9 cellular contexts compared by ENCODE assay signal in genomic region chr20:45041464-45042337, GRCh38. TPM values are rescaled to one million over a fixed set of nuclear protein-coding genes. Genes with fewer than 3 reads are reported as not detected.
A peak's percentile ranks its signal among the peaks of the same experiment; 100 is the strongest.
DNase-seq lines count a peak whose midpoint lies in the region; ATAC-seq and TF ChIP-seq lines count a peak whose summit lies in the region.
"Had no signal": no experiment of that assay in that cellular context is flagged by ENCODE, and none has a peak within 500 bp of the region (broad histone marks: within the 10 kb centered on the region; RNA-seq: fewer than 3 reads in every experiment).

No MANE protein-coding gene starts in this region.

- ATAC-seq in CD4-positive, alpha-beta T cell (ENCODE audit: poor library complexity), result no peak
- no peak for ATAC-seq in HG02678 (IDR thresholded peaks at IDR 0.05; ENCODE audit: unreplicated experiment)

- DNase-seq in CD4-positive, alpha-beta T cell, result no peak
- DNase-seq in HT1080 (ENCODE audit: low read depth) (peak; percentile 78), iPS-NIHi7 (ENCODE audit: extremely low spot score) (peak; percentile 50), activated gamma-delta T cell treated with Interleukin-2 at 50 U/mL for 16 hours (no peak), anterior cingulate cortex (lab: John Stamatoyannopoulos, UW) (no peak), SKM-1 (lab: John Stamatoyannopoulos, UW; ENCODE audit: unreplicated experiment) (no peak)
- no peak for DNase-seq in activated CD4-positive, alpha-beta memory T cell treated with anti-CD3 and anti-CD28 coated beads, Interleukin-2, amount 10 ng/mL, durations not matched to agents 7 days and 5 days
- DNase-seq: NCI-H1694 had no signal

- no peaks in the 10 kb centered on the region for H3K9me3 ChIP-seq in CD4-positive, alpha-beta T cell (ENCODE audit: control insufficient read depth, low read length)

- peaks cover 84% of the 10 kb centered on the region for H3K36me3 Mint-ChIP-seq in CD4-positive, alpha-beta T cell (ENCODE audit: low read depth)
- H3K36me3 Mint-ChIP-seq in activated CD4-positive, alpha-beta memory T cell treated with anti-CD3 and anti-CD28 coated beads, Interleukin-2, amount 10 ng/mL, durations not matched to agents 7 days and 5 days (ENCODE audit: low read depth), result peaks cover 47% of the 10 kb centered on the region

- POLR2A ChIA-PET in CD4-positive, alpha-beta T cell (lab: Charles Lee), result interaction anchor here (1.0 to 1.8 kb wide), 2 partner anchors 64 to 153 kb away, joined by 3 to 5 read pairs; no protein-coding TSS in a partner anchor
- POLR2A ChIA-PET in activated CD4-positive, alpha-beta memory T cell treated with anti-CD3 and anti-CD28 coated beads, Interleukin-2, amount 10 ng/mL, durations not matched to agents 7 days and 5 days (lab: Charles Lee), result interaction anchor here (0.7 to 1.7 kb wide), 2 partner anchors 10 to 52 kb away, joined by 3 to 5 read pairs; no protein-coding TSS in a partner anchor

- TF ChIP-seq CTCF in CD4-positive, alpha-beta T cell (IDR thresholded peaks at IDR 0.05), result no peak

- CTCF ChIA-PET in CD4-positive, alpha-beta T cell (lab: Charles Lee), result interaction anchor here (1.5 to 3.1 kb wide), 3 partner anchors 12 to 54 kb away, joined by 7 to 33 read pairs (median 22); no protein-coding TSS in a partner anchor
- CTCF ChIA-PET in activated CD4-positive, alpha-beta memory T cell treated with anti-CD3 and anti-CD28 coated beads, Interleukin-2, amount 10 ng/mL, durations not matched to agents 7 days and 5 days (lab: Charles Lee), result interaction anchor here (1.4 to 5.3 kb wide), 2 partner anchors 9 to 54 kb away, joined by 4 to 75 read pairs; no protein-coding TSS in a partner anchor

- H3K27me3 ChIP-seq in CD4-positive, alpha-beta T cell (ENCODE audit: control insufficient read depth, insufficient read depth, low read length), result no peaks in the 10 kb centered on the region

- no peaks in the 10 kb centered on the region for H3K9me3 Mint-ChIP-seq in CD4-positive, alpha-beta T cell
- no peaks in the 10 kb centered on the region for H3K9me3 Mint-ChIP-seq in activated CD4-positive, alpha-beta memory T cell treated with anti-CD3 and anti-CD28 coated beads, Interleukin-2, amount 10 ng/mL, durations not matched to agents 7 days and 5 days

- no peaks in the 10 kb centered on the region for H3K27me3 Mint-ChIP-seq in CD4-positive, alpha-beta T cell
- no peaks in the 10 kb centered on the region for H3K27me3 Mint-ChIP-seq in activated CD4-positive, alpha-beta memory T cell treated with anti-CD3 and anti-CD28 coated beads, Interleukin-2, amount 10 ng/mL, durations not matched to agents 7 days and 5 days

- H3K27ac Mint-ChIP-seq in CD4-positive, alpha-beta T cell, result peak overlapping the region; percentile 86
- peak overlapping the region; percentile 69 for H3K27ac Mint-ChIP-seq in activated CD4-positive, alpha-beta memory T cell treated with anti-CD3 and anti-CD28 coated beads, Interleukin-2, amount 10 ng/mL, durations not matched to agents 7 days and 5 days

- H3K4me1 Mint-ChIP-seq in CD4-positive, alpha-beta T cell (ENCODE audit: low read depth), result peaks cover 79% of the 10 kb centered on the region
- H3K4me1 Mint-ChIP-seq in activated CD4-positive, alpha-beta memory T cell treated with anti-CD3 and anti-CD28 coated beads, Interleukin-2, amount 10 ng/mL, durations not matched to agents 7 days and 5 days, result peaks cover 46% of the 10 kb centered on the region

- H3K27ac ChIP-seq in CD4-positive, alpha-beta T cell (ENCODE audit: low read depth, low read length), result no peak overlapping the region

- no peak overlapping the region for H3K4me3 Mint-ChIP-seq in CD4-positive, alpha-beta T cell
- H3K4me3 Mint-ChIP-seq in activated CD4-positive, alpha-beta memory T cell treated with anti-CD3 and anti-CD28 coated beads, Interleukin-2, amount 10 ng/mL, durations not matched to agents 7 days and 5 days, result no peak overlapping the region

- intact Hi-C loops in CD4-positive, alpha-beta T cell (cut with DNase I, micrococcal nuclease), result loop anchor here in 1 of 2 experiments (2.0 kb wide), 1 partner anchor 249 kb away; no protein-coding TSS in a partner anchor

RNA-seq across cellular contexts. Expression of gene KCNS1, which starts 59.2 kb away (rescaled TPM):
- total RNA-seq in CD4-positive, alpha-beta T cell, result not detected
- not detected in 2 replicates for total RNA-seq in HT1080 (2014; rRNA removed; shearing (Covaris generic))
- polyA plus RNA-seq in HT1080 (2015; cell fraction: cytosol; rRNA removed), result not detected in 2 replicates
- polyA plus RNA-seq in HT1080 (2015; cell fraction: nucleus; rRNA removed), result not detected in 2 replicates
- total RNA-seq in activated CD4-positive, alpha-beta memory T cell treated with anti-CD3 and anti-CD28 coated beads, Interleukin-2, amount 10 ng/mL, durations not matched to agents 7 days and 5 days, result under 1 TPM; 0.13 TPM

Comparison
In these comparisons a context has a peak if more than half of its experiments do, and no peak if none do; other contexts are left out.
1. DNase-seq: peak in HT1080 (single experiment) and iPS-NIHi7 (single experiment); none in CD4-positive, alpha-beta T cell (0 of 10), activated CD4-positive, alpha-beta memory T cell treated with anti-CD3 and anti-CD28 coated beads, Interleukin-2, amount 10 ng/mL, durations not matched to agents 7 days and 5 days (single experiment), activated gamma-delta T cell treated with Interleukin-2 at 50 U/mL for 16 hours (single experiment), anterior cingulate cortex (0 of 58) and SKM-1 (single experiment).